ENCODE assay signal across 8 cellular contexts in the genomic region with DNA sequence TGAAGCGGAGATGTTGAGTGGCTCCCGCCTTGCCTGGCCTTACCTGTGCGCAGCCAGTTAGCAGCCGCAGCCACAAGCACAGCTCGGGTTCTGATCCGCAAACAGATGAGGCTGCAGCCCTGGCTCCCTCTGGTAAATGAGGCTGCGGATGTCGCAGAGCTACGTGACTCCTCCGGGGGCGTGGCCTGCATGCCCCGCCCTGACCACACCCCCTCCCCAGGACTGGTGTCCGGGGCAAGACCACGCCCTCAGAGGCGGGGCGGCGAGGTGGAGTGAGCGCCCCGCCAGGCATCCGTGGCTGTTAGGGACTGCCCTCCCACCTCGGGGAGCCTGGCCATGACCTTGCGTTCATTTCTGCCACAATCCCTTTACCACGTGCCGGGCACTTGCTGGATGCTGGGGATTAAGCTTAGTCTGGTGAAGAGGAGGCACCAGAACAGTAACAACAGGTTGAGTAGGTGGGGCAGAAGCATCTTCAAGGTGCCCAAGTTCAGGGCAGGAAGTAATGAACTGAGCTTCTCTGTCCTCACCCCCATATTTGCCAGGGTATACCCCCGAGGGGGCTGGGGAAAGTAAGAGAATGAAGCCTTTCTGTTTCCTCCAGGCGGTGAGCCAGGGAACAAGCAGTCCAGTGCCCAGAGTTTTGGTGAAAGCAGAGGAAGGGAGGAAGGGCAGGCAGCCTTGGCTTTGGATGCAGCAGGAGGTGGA. TPM values are rescaled to one million over a fixed set of nuclear protein-coding genes. Genes with fewer than 3 reads are reported as not detected.
DNase-seq lines count a peak whose midpoint lies in the region; ATAC-seq and TF ChIP-seq lines count a peak whose summit lies in the region.

A gene (minus strand): TSS at position 138 of the 708 bp plus-strand sequence. CDS start 1,363 bp downstream, outside the sequence.

- H3K27ac Mint-ChIP-seq in activated CD8-positive, alpha-beta T cell treated with anti-CD3 and anti-CD28 coated beads, Interleukin-2, amount 10 ng/mL, durations not matched to agents 7 days and 5 days = peak within 1 kb of the TSS; percentile 86

- no peak for TF ChIP-seq CTCF in AG09319 (IDR thresholded peaks at IDR 0.05; ENCODE audit: low read depth, low read length)

- H3K4me1 Mint-ChIP-seq in activated CD8-positive, alpha-beta T cell treated with anti-CD3 and anti-CD28 coated beads, Interleukin-2, amount 10 ng/mL, durations not matched to agents 7 days and 5 days (ENCODE audit: low read depth) = peaks cover 47% of the 10 kb centered on the region

- peak; percentile 93 for ATAC-seq in GM19025 (IDR thresholded peaks at IDR 0.05; ENCODE audit: low read depth, unreplicated experiment)
- ATAC-seq in HG03378 (IDR thresholded peaks at IDR 0.05; ENCODE audit: unreplicated experiment) = peak; percentile 64
- peak; percentile 95 for ATAC-seq in activated CD8-positive, alpha-beta T cell treated with anti-CD3 and anti-CD28 coated beads, Interleukin-2, amount 10 ng/mL, durations not matched to agents 7 days and 5 days

- DNase-seq in AG09319 (ENCODE audit: extremely low read depth, low read depth) = peak; percentile 71
- peak; percentile 98 for DNase-seq in NCI-H774 (lab: John Stamatoyannopoulos, UW)
- DNase-seq in activated CD8-positive, alpha-beta T cell treated with anti-CD3 and anti-CD28 coated beads, Interleukin-2, amount 10 ng/mL, durations not matched to agents 7 days and 5 days = peak; percentile 98
- DNase-seq in ecto neural progenitor cell (ENCODE audit: low spot score) = peak; percentile 96
- DNase-seq in lung microvascular endothelial cell (ENCODE audit: low read depth in 2 of 2) = peak; percentile 90 to 92
- peak; percentile 93 to 99 (median 94) for DNase-seq in stimulated activated CD4-positive, alpha-beta T cell treated with anti-CD3 and anti-CD28 coated beads, TNF-alpha, amount 100 ng/mL, for 48 hours (ENCODE audit: low read depth in 3 of 3)

- POLR2A ChIA-PET in activated CD8-positive, alpha-beta T cell treated with anti-CD3 and anti-CD28 coated beads, Interleukin-2, amount 10 ng/mL, durations not matched to agents 7 days and 5 days (lab: Charles Lee) = interaction anchor here (0.6 to 2.8 kb wide), 9 partner anchors 17 to 85 kb away, joined by 3 to 18 read pairs (median 4); a partner anchor contains a TSS

- no peaks in the 10 kb centered on the region for H3K9me3 Mint-ChIP-seq in activated CD8-positive, alpha-beta T cell treated with anti-CD3 and anti-CD28 coated beads, Interleukin-2, amount 10 ng/mL, durations not matched to agents 7 days and 5 days (ENCODE audit: insufficient read depth)

- H3K4me3 Mint-ChIP-seq in activated CD8-positive, alpha-beta T cell treated with anti-CD3 and anti-CD28 coated beads, Interleukin-2, amount 10 ng/mL, durations not matched to agents 7 days and 5 days = peak within 1 kb of the TSS; percentile 84

- no peaks in the 10 kb centered on the region for H3K27me3 Mint-ChIP-seq in activated CD8-positive, alpha-beta T cell treated with anti-CD3 and anti-CD28 coated beads, Interleukin-2, amount 10 ng/mL, durations not matched to agents 7 days and 5 days (ENCODE audit: low read depth)

- H3K36me3 Mint-ChIP-seq in activated CD8-positive, alpha-beta T cell treated with anti-CD3 and anti-CD28 coated beads, Interleukin-2, amount 10 ng/mL, durations not matched to agents 7 days and 5 days (ENCODE audit: low read depth) = peaks cover 64% of the 10 kb centered on the region

- CTCF ChIA-PET in activated CD8-positive, alpha-beta T cell treated with anti-CD3 and anti-CD28 coated beads, Interleukin-2, amount 10 ng/mL, durations not matched to agents 7 days and 5 days (lab: Charles Lee) = interaction anchor here (0.6 to 4.9 kb wide), 11 partner anchors 11 to 349 kb away, joined by 3 to 44 read pairs (median 5); a partner anchor contains a TSS

RNA-seq across cellular contexts. Expression of the gene that starts here (rescaled TPM):
- total RNA-seq in activated CD8-positive, alpha-beta T cell treated with anti-CD3 and anti-CD28 coated beads, Interleukin-2, amount 10 ng/mL, durations not matched to agents 7 days and 5 days = 10 to 100 TPM; 97.3 to 99.7 TPM
- total RNA-seq in lung microvascular endothelial cell = 26.2 and 32.7 TPM in 2 replicates

Comparison
In these comparisons a context has a peak if more than half of its experiments do, and no peak if none do; other contexts are left out.
1. Peak in every context shown above with its lines: DNase-seq and ATAC-seq.